26 cellular contexts compared by ENCODE assay signal in genomic region chr6:16086970-16087369, GRCh38.
"Had no signal": no experiment of that assay in that cellular context is flagged by ENCODE, and none has a peak within 500 bp of the region (broad histone marks: within the 10 kb centered on the region; RNA-seq: fewer than 3 reads in every experiment).

No MANE protein-coding gene starts in this region.

- H3K36me3 ChIP-seq: stomach, suprapubic skin, thoracic aorta, thyroid gland, tibial artery, tibial nerve, transverse colon, upper lobe of left lung, upper lobe of right lung, uterus, vagina had no signal

- DNase-seq: stimulated activated CD4-positive, alpha-beta T cell treated with anti-CD3 and anti-CD28 coated beads, Interleukin-2, amount 100 ng/mL, for 48 hours; stimulated activated CD4-positive, alpha-beta T cell treated with anti-CD3 and anti-CD28 coated beads, Interleukin-4, amount 100 ng/mL, for 1 hour; stimulated activated CD4-positive, alpha-beta T cell treated with anti-CD3 and anti-CD28 coated beads, Interleukin-4, amount 100 ng/mL, for 24 hours; stimulated activated CD4-positive, alpha-beta T cell treated with anti-CD3 and anti-CD28 coated beads, Interleukin-4, amount 100 ng/mL, for 4 hours; stimulated activated CD8-positive, alpha-beta memory T cell treated with anti-CD3 and anti-CD28 coated beads, Interleukin-4, amount 100 ng/mL, for 48 hours; stimulated activated naive B cell treated with anti-CD40 and anti-IgM and Interleukin-4, amounts not matched to agents 10 μg/mL and 1 μg/mL and 100 μg/mL, for 72 hours; stimulated activated naive CD4-positive, alpha-beta T cell; stimulated activated naive CD4-positive, alpha-beta T cell treated with Interleukin-2 at 50 U/mL for 16 hours; stimulated activated naive CD8-positive, alpha-beta T cell treated with anti-CD3 and anti-CD28 coated beads, Interleukin-15, amount 100 ng/mL, for 72 hours; stimulated activated naive CD8-positive, alpha-beta T cell treated with anti-CD3 and anti-CD28 coated beads, Interleukin-15, Interleukin-2, amounts not matched to agents 100 U/mL and 50 U/mL, for 24 hours; stomach; substantia nigra; testis; thyroid gland; tibial artery; transverse colon; trophoblast cell; upper lobe of left lung; upper lobe of right lung; uterus had no signal

- H3K4me1 ChIP-seq: testis, thyroid gland, tibial artery, tibial nerve, upper lobe of right lung, uterus, vagina had no signal

- H3K4me3 ChIP-seq: stomach, suprapubic skin, testis, thoracic aorta, thyroid gland, tibial artery, tibial nerve, transverse colon, upper lobe of left lung, upper lobe of right lung, uterus, vagina had no signal

- H3K27ac ChIP-seq: stomach, suprapubic skin, testis, thoracic aorta, thyroid gland, tibial artery, tibial nerve, transverse colon, upper lobe of left lung, upper lobe of right lung, uterus, vagina had no signal

- ATAC-seq: stimulated activated effector memory CD8-positive, alpha-beta T cell treated with anti-CD3 and anti-CD28 coated beads, Interleukin-12 subunit alpha, Interleukin-12 subunit beta, amount 100 ng/mL, for 72 hours; stimulated activated memory B cell treated with anti-CD40 and anti-IgM and Interleukin-4, amounts not matched to agents 10 μg/mL and 1 μg/mL and 100 μg/mL, for 72 hours; stimulated activated naive B cell treated with anti-CD40 and anti-IgM and Interleukin-4, amounts not matched to agents 10 μg/mL and 1 μg/mL and 100 μg/mL, for 72 hours; stimulated activated naive CD8-positive, alpha-beta T cell treated with anti-CD3 and anti-CD28 coated beads, Interleukin-15, amount 100 ng/mL, for 72 hours; stimulated activated naive CD8-positive, alpha-beta T cell treated with anti-CD3 and anti-CD28 coated beads, Interleukin-15, Interleukin-2, amounts not matched to agents 100 U/mL and 50 U/mL, for 24 hours; upper lobe of right lung had no signal

- H3K27me3 ChIP-seq: stomach, suprapubic skin, testis, thyroid gland, tibial artery, tibial nerve, transverse colon, upper lobe of left lung, upper lobe of right lung, uterus, vagina had no signal

- H3K9me3 ChIP-seq: stomach, suprapubic skin, testis, thoracic aorta, thyroid gland, tibial artery, tibial nerve, transverse colon, upper lobe of left lung, upper lobe of right lung, uterus, vagina had no signal
